Comparison of ENCODE assay signal across 1 cellular context in genomic region chr16:74949309-74949708, GRCh38.
TF ChIP-seq lines count a peak whose summit lies in the region.

No MANE protein-coding gene starts in this region.

TF ChIP-seq in HepG2, 621 proteins besides CTCF, POLR2A, EP300 and RAD21:
- no peak for TF ChIP-seq ZNF264 (CRISPR knock-in tag; IDR thresholded peaks at IDR 0.05)
- no peak for TF ChIP-seq ZMAT5 (CRISPR knock-in tag; IDR thresholded peaks at IDR 0.05; ENCODE audit: borderline replicate concordance, low read depth)
- TF ChIP-seq HNRNPK (IDR thresholded peaks at IDR 0.05; ENCODE audit: low read depth, low read length, poor library complexity, severe bottlenecking) = peak; percentile 91
